In genomic region chr2:134465706-134466105, GRCh38 we compare ENCODE assay signal across 12 cellular contexts.
DNase-seq lines count a peak whose midpoint lies in the region; ATAC-seq and TF ChIP-seq lines count a peak whose summit lies in the region.
"Had no signal": no experiment of that assay in that cellular context is flagged by ENCODE, and none has a peak within 500 bp of the region (broad histone marks: within the 10 kb centered on the region; RNA-seq: fewer than 3 reads in every experiment).

No MANE protein-coding gene starts in this region.

- DNase-seq in T-helper 17 cell: no peak
- DNase-seq in left kidney (ENCODE audit: low read depth, low spot score): peak; percentile 25
- no peak for DNase-seq in progenitor cell of endocrine pancreas (ENCODE audit: low spot score, unreplicated experiment)
- DNase-seq in GM10266 (ENCODE audit: extremely low spot score): no peak
- DNase-seq in NCI-H510A treated with DMSO at 0.1 percent for 48 hours (lab: John Stamatoyannopoulos, UW): no peak
- no peak for DNase-seq in OCI-M1 (lab: John Stamatoyannopoulos, UW)
- DNase-seq: GOT3, IMR-90, NCI-H1436 treated with DMSO at 0.1 percent for 48 hours had no signal

- H3K27ac Mint-ChIP-seq in T-helper 17 cell (peak overlapping the region; percentile 47), progenitor cell of endocrine pancreas (peak overlapping the region; percentile 93)

- H3K9me3 ChIP-seq in T-helper 17 cell (ENCODE audit: control insufficient read depth, low read length, poor library complexity, severe bottlenecking): no peaks in the 10 kb centered on the region
- H3K9me3 ChIP-seq: SJSA1 had no signal

- ATAC-seq in GM19351 (IDR thresholded peaks at IDR 0.05; ENCODE audit: unreplicated experiment): peak; percentile 16
- ATAC-seq in T-helper 17 cell: no peak
- ATAC-seq: Right ventricle myocardium inferior had no signal

- H3K4me1 Mint-ChIP-seq in T-helper 17 cell: peaks cover 3% of the 10 kb centered on the region
- peaks cover 21% of the 10 kb centered on the region for H3K4me1 Mint-ChIP-seq in progenitor cell of endocrine pancreas (ENCODE audit: low read depth)

- H3K4me3 Mint-ChIP-seq in T-helper 17 cell (no peak overlapping the region), progenitor cell of endocrine pancreas (ENCODE audit: low read depth) (peak overlapping the region; percentile 55)

- TF ChIP-seq CTCF in progenitor cell of endocrine pancreas (IDR thresholded peaks at IDR 0.05; ENCODE audit: unreplicated experiment) (no peak), GM10266 (IDR thresholded peaks at IDR 0.05; ENCODE audit: control insufficient read depth, insufficient read depth, low read depth, missing control alignments) (no peak)

- peaks cover 2% of the 10 kb centered on the region for H3K36me3 Mint-ChIP-seq in T-helper 17 cell (ENCODE audit: low read depth)
- H3K36me3 Mint-ChIP-seq in progenitor cell of endocrine pancreas (ENCODE audit: insufficient read depth): no peaks in the 10 kb centered on the region

- H3K9me3 Mint-ChIP-seq in progenitor cell of endocrine pancreas (ENCODE audit: low read depth): no peaks in the 10 kb centered on the region

- no peaks in the 10 kb centered on the region for H3K27me3 Mint-ChIP-seq in T-helper 17 cell
- H3K27me3 Mint-ChIP-seq in progenitor cell of endocrine pancreas: no peaks in the 10 kb centered on the region
